ENCODE assay signal across 1 cellular context in genomic region chr7:30561389-30561788, GRCh38.
TF ChIP-seq lines count a peak whose summit lies in the region.

No MANE protein-coding gene starts in this region.

TF ChIP-seq in GM12878, 131 proteins besides CTCF, POLR2A, EP300 and RAD21 (continued from another document):
- TF ChIP-seq, protein P1, sequence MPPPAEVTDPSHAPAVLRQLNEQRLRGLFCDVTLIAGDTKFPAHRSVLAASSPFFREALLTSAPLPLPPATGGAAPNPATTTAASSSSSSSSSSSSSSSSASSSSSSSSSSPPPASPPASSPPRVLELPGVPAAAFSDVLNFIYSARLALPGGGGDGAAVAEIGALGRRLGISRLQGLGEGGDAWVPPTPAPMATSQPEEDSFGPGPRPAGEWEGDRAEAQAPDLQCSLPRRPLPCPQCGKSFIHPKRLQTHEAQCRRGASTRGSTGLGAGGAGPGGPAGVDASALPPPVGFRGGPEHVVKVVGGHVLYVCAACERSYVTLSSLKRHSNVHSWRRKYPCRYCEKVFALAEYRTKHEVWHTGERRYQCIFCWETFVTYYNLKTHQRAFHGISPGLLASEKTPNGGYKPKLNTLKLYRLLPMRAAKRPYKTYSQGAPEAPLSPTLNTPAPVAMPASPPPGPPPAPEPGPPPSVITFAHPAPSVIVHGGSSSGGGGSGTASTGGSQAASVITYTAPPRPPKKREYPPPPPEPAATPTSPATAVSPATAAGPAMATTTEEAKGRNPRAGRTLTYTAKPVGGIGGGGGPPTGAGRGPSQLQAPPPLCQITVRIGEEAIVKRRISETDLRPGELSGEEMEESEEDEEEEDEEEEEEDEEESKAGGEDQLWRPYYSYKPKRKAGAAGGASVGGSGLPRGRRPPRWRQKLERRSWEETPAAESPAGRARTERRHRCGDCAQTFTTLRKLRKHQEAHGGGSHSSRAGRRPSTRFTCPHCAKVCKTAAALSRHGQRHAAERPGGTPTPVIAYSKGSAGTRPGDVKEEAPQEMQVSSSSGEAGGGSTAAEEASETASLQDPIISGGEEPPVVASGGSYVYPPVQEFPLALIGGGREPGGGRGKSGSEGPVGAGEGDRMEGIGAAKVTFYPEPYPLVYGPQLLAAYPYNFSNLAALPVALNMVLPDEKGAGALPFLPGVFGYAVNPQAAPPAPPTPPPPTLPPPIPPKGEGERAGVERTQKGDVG (CRISPR knock-in tag; IDR thresholded peaks at IDR 0.05) = no peak
- no peak for TF ChIP-seq JUND (IDR thresholded peaks at IDR 0.05; ENCODE audit: low read depth, low read length)
TF ChIP-seq in GM12878: peak in this region for 0.
